ENCODE assay signal across 1 cellular context in the genomic region with DNA sequence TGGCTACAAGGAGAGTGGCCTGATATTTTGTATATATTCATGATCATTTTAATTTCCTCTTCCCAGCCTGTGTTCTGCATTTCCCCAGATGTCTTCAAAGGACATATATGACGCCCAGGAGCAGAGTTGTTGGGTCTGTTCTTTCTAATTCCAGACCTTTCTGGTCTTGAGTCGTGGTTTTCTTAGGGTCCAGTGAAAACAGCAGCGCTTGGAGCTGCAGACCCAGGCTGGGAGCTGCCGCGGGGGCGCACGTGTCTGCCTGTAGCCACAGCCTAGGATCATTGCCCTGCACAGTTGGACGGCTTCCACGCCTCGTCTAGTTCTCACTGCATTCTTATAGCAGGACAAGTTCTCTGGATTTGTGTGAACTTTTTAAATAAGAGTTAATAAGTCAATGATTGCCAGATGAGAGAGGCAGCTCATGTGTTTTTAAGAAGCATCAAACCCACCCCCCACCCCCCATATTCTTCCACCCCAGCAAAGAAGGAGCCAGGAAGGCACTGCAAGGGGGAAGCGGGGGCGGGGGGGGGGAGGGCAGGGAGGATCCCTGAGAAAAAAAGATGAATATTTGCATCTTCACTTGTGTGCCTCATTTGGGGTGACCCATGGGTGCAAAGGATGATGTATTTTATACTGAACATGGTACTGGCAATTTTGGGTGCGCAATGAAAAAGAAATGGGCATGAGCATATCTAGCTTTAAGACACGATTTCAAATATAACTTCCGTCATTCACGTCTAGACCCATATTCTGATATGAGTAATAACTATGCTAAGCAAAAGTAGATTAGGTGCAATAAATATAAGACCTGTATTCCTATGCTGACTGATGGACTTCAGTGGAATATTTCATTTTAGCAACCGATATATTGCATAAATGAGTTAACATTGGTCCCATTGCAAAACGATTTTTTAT.
TF ChIP-seq lines count a peak whose summit lies in the region.

No MANE protein-coding gene starts in this region.

TF ChIP-seq in H1, 55 proteins besides CTCF, POLR2A, EP300 and RAD21:
- TF ChIP-seq, protein P1, sequence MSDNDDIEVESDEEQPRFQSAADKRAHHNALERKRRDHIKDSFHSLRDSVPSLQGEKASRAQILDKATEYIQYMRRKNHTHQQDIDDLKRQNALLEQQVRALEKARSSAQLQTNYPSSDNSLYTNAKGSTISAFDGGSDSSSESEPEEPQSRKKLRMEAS (IDR thresholded peaks at IDR 0.05): 0 out of 2 replicates have a peak, but pooled peaks have one; percentile 41
- TF ChIP-seq RNF2 (IDR thresholded peaks at IDR 0.05; ENCODE audit: borderline replicate concordance, low read depth, low read length, missing control alignments, poor library complexity, severe bottlenecking): no peak
TF ChIP-seq in H1: peak in this region for 1.
